In genomic region chr2:156845806-156846558, GRCh38 we compare ENCODE assay signal across 23 cellular contexts.
A peak's percentile ranks its signal among the peaks of the same experiment; 100 is the strongest.
DNase-seq lines count a peak whose midpoint lies in the region; ATAC-seq and TF ChIP-seq lines count a peak whose summit lies in the region.
"Had no signal": no experiment of that assay in that cellular context is flagged by ENCODE, and none has a peak within 500 bp of the region (broad histone marks: within the 10 kb centered on the region; RNA-seq: fewer than 3 reads in every experiment).

No MANE protein-coding gene starts in this region.

- TF ChIP-seq POLR2A in IMR-90 (IDR thresholded peaks at IDR 0.05; ENCODE audit: low read depth, low read length): no peak

- no peak overlapping the region for H3K4me3 ChIP-seq in IMR-90 (ENCODE audit: insufficient read depth, low read depth, low read length)
- H3K4me3 ChIP-seq: body of pancreas, heart left ventricle, left ventricle myocardium inferior, mucosa of descending colon, sigmoid colon, SJCRH30, upper lobe of left lung had no signal

- no peak overlapping the region for H2BK15ac ChIP-seq in IMR-90 (ENCODE audit: low read depth, low read length)

- H3K9me3 ChIP-seq in IMR-90 (ENCODE audit: control insufficient read depth, insufficient read depth, low read length): no peaks in the 10 kb centered on the region
- H3K9me3 ChIP-seq: body of pancreas, heart left ventricle, left ventricle myocardium inferior, mucosa of descending colon, SJCRH30, upper lobe of left lung had no signal

- no peak overlapping the region for H4K5ac ChIP-seq in IMR-90 (ENCODE audit: low read depth, low read length)

- no peak for TF ChIP-seq CTCF in IMR-90 (conservative IDR thresholded peaks at IDR 0.05; ENCODE audit: low read depth, low read length)

- no CpG with 5 or more reads among the region's 4 CpGs for WGBS in IMR-90 (ENCODE audit: extremely low coverage in 2 of 2, insufficient read length in 1 of 2), 2 experiments

- dilution Hi-C loops in IMR-90 (cut with HindIII; ENCODE audit: low sequenced_read_pairs, unreplicated experiment): no loop called here

- no peaks in the 10 kb centered on the region for H3K9me1 ChIP-seq in IMR-90 (ENCODE audit: insufficient read depth, low read length)

- H3K36me3 ChIP-seq in IMR-90 (ENCODE audit: control insufficient read depth, insufficient read depth, low read length): no peaks in the 10 kb centered on the region
- H3K36me3 ChIP-seq: heart left ventricle, left ventricle myocardium inferior, sigmoid colon, SJCRH30, upper lobe of left lung had no signal

- H2BK5ac ChIP-seq in IMR-90 (ENCODE audit: low read depth, low read length, poor library complexity, severe bottlenecking): no peak overlapping the region

- ATAC-seq in IMR-90 (ENCODE audit: low read depth): peak; percentile 91
- no peak for ATAC-seq in GM18517 (IDR thresholded peaks at IDR 0.05; ENCODE audit: unreplicated experiment)
- ATAC-seq: activated naive CD4-positive, alpha-beta T cell treated with anti-CD3 and anti-CD28 coated beads, Interleukin-2, amount 50 U/mL, for 72 hours; body of pancreas; effector memory CD8-positive, alpha-beta T cell; heart left ventricle; mucosa of descending colon; T-helper 17 cell had no signal

- CTCF ChIA-PET in IMR-90 (lab: Yijun Ruan, JAX): interaction anchor here (0.7 kb wide), 1 partner anchor 569 kb away, joined by 3 read pairs; no protein-coding TSS in a partner anchor
- CTCF ChIA-PET in activated CD4-positive, alpha-beta memory T cell treated with anti-CD3 and anti-CD28 coated beads, Interleukin-2, amount 10 ng/mL, durations not matched to agents 7 days and 5 days (lab: Charles Lee): no interaction called here

- H2AK5ac ChIP-seq in IMR-90 (ENCODE audit: low read depth, low read length): no peak overlapping the region

- no peak overlapping the region for H2BK20ac ChIP-seq in IMR-90 (ENCODE audit: low read depth, low read length)

- no peaks in the 10 kb centered on the region for H3K27me3 ChIP-seq in IMR-90 (ENCODE audit: control insufficient read depth, insufficient read depth, low read length)
- H3K27me3 ChIP-seq: body of pancreas, heart left ventricle, sigmoid colon, SJCRH30, upper lobe of left lung had no signal

- no peak overlapping the region for H3K4me3 Mint-ChIP-seq in activated CD4-positive, alpha-beta memory T cell treated with anti-CD3 and anti-CD28 coated beads, Interleukin-2, amount 10 ng/mL, durations not matched to agents 7 days and 5 days
- H3K4me3 Mint-ChIP-seq: activated CD4-positive, alpha-beta T cell treated with anti-CD3 and anti-CD28 coated beads, Interleukin-2, amount 10 ng/mL, durations not matched to agents 7 days and 5 days; effector memory CD8-positive, alpha-beta T cell; T-helper 17 cell had no signal

- peaks cover 2% of the 10 kb centered on the region for H3K27me3 Mint-ChIP-seq in activated CD4-positive, alpha-beta memory T cell treated with anti-CD3 and anti-CD28 coated beads, Interleukin-2, amount 10 ng/mL, durations not matched to agents 7 days and 5 days
- H3K27me3 Mint-ChIP-seq: effector memory CD8-positive, alpha-beta T cell had no signal

- TF ChIP-seq RAD21 in IMR-90 (IDR thresholded peaks at IDR 0.05; ENCODE audit: low read length): no peak

- H3K27ac Mint-ChIP-seq in activated CD4-positive, alpha-beta memory T cell treated with anti-CD3 and anti-CD28 coated beads, Interleukin-2, amount 10 ng/mL, durations not matched to agents 7 days and 5 days: no peak overlapping the region
- H3K27ac Mint-ChIP-seq: activated CD4-positive, alpha-beta T cell treated with anti-CD3 and anti-CD28 coated beads, Interleukin-2, amount 10 ng/mL, durations not matched to agents 7 days and 5 days; activated naive CD4-positive, alpha-beta T cell treated with anti-CD3 and anti-CD28 coated beads, Interleukin-2, amount 50 U/mL, for 72 hours; effector memory CD8-positive, alpha-beta T cell; T-helper 17 cell had no signal

- no peak overlapping the region for H3K18ac ChIP-seq in IMR-90 (ENCODE audit: low read depth, low read length)

- no peak overlapping the region for H4K8ac ChIP-seq in IMR-90 (ENCODE audit: low read depth in 2 of 2, low read length in 2 of 2)

- no peak overlapping the region for H3K27ac ChIP-seq in IMR-90 (ENCODE audit: insufficient read depth, low read length)
- H3K27ac ChIP-seq: body of pancreas, heart left ventricle, left ventricle myocardium inferior, sigmoid colon, SJCRH30, upper lobe of left lung had no signal

- H2AFZ ChIP-seq in IMR-90 (replicated peaks; ENCODE audit: low read length, poor library complexity): no peak overlapping the region

- H3K79me1 ChIP-seq in IMR-90 (ENCODE audit: low read depth in 1 of 2, low read length in 2 of 2): no peaks in the 10 kb centered on the region

- DNase-seq in EH (ENCODE audit: low read depth) (peak; percentile 9), IMR-90 (peak; percentile 49), astrocyte of the hippocampus (ENCODE audit: low read depth, low spot score) (peak; percentile 35), iris pigment epithelial cell (ENCODE audit: low read depth) (peak; percentile 58), SK-N-DZ (ENCODE audit: low spot score) (no peak), posterior vena cava (ENCODE audit: low spot score) (no peak)
- DNase-seq in activated CD4-positive, alpha-beta memory T cell treated with anti-CD3 and anti-CD28 coated beads, Interleukin-2, amount 10 ng/mL, durations not matched to agents 7 days and 5 days: no peak
- DNase-seq: activated CD4-positive, alpha-beta T cell treated with anti-CD3 and anti-CD28 coated beads, Interleukin-2, amount 10 ng/mL, durations not matched to agents 7 days and 5 days; body of pancreas; effector memory CD8-positive, alpha-beta T cell; heart left ventricle; left ventricle myocardium inferior; mucosa of descending colon; NCI-H1105 treated with DMSO at 0.1 percent for 48 hours; NCI-H2081; NCI-H446; sigmoid colon; SJCRH30; stimulated activated CD8-positive, alpha-beta memory T cell treated with anti-CD3 and anti-CD28 coated beads, Interleukin-4, amount 100 ng/mL, for 48 hours; T-helper 17 cell; upper lobe of left lung had no signal

- H4K91ac ChIP-seq in IMR-90 (ENCODE audit: insufficient read depth, low read depth, low read length): no peak overlapping the region

- POLR2A ChIA-PET in IMR-90 (lab: Charles Lee; ENCODE audit: unreplicated experiment): no interaction called here
- POLR2A ChIA-PET in activated CD4-positive, alpha-beta memory T cell treated with anti-CD3 and anti-CD28 coated beads, Interleukin-2, amount 10 ng/mL, durations not matched to agents 7 days and 5 days (lab: Charles Lee): no interaction called here

- no peaks in the 10 kb centered on the region for H4K20me1 ChIP-seq in IMR-90 (ENCODE audit: insufficient read depth, low read length)

- 0 out of 2 replicates have a peak, but pooled peaks cover 2% of the 10 kb centered on the region for H3K4me1 ChIP-seq in IMR-90 (ENCODE audit: control insufficient read depth, insufficient read depth, low read length)
- H3K4me1 ChIP-seq: body of pancreas, heart left ventricle, left ventricle myocardium inferior, SJCRH30, upper lobe of left lung had no signal

- H3K4ac ChIP-seq in IMR-90 (ENCODE audit: low read depth, low read length): no peak overlapping the region

- H3K56ac ChIP-seq in IMR-90 (ENCODE audit: extremely low read depth, insufficient read depth, low read length): no peak overlapping the region

- no peak overlapping the region for H3K4me2 ChIP-seq in IMR-90 (ENCODE audit: low read depth, low read length)

- in situ Hi-C loops in IMR-90 (cut with MboI; ENCODE audit: low sequenced_read_pairs): no loop called here

- no peak overlapping the region for H2AK9ac ChIP-seq in IMR-90 (replicated peaks; ENCODE audit: low read depth, low read length, poor library complexity)

- BruUV-seq in IMR-90 (replicated peaks; lab: Mats Ljungman, UMichigan): no TSS peak

- no peaks in the 10 kb centered on the region for H3K9me3 Mint-ChIP-seq in activated CD4-positive, alpha-beta memory T cell treated with anti-CD3 and anti-CD28 coated beads, Interleukin-2, amount 10 ng/mL, durations not matched to agents 7 days and 5 days
- H3K9me3 Mint-ChIP-seq: activated CD4-positive, alpha-beta T cell treated with anti-CD3 and anti-CD28 coated beads, Interleukin-2, amount 10 ng/mL, durations not matched to agents 7 days and 5 days; activated naive CD4-positive, alpha-beta T cell treated with anti-CD3 and anti-CD28 coated beads, Interleukin-2, amount 50 U/mL, for 72 hours; effector memory CD8-positive, alpha-beta T cell had no signal

- no peaks in the 10 kb centered on the region for H3K4me1 Mint-ChIP-seq in activated CD4-positive, alpha-beta memory T cell treated with anti-CD3 and anti-CD28 coated beads, Interleukin-2, amount 10 ng/mL, durations not matched to agents 7 days and 5 days
- H3K4me1 Mint-ChIP-seq: activated CD4-positive, alpha-beta T cell treated with anti-CD3 and anti-CD28 coated beads, Interleukin-2, amount 10 ng/mL, durations not matched to agents 7 days and 5 days; T-helper 17 cell had no signal

- H2BK120ac ChIP-seq in IMR-90 (ENCODE audit: low read depth, low read length): no peak overlapping the region

- intact Hi-C loops in IMR-90 (cut with micrococcal nuclease): no loop called here
- intact Hi-C loops in posterior vena cava (cut with DNase I): no loop called here

- no peak overlapping the region for H3K9ac ChIP-seq in IMR-90 (ENCODE audit: low read depth, low read length)

- H3K36me3 Mint-ChIP-seq in activated CD4-positive, alpha-beta memory T cell treated with anti-CD3 and anti-CD28 coated beads, Interleukin-2, amount 10 ng/mL, durations not matched to agents 7 days and 5 days (ENCODE audit: low read depth): no peaks in the 10 kb centered on the region
- H3K36me3 Mint-ChIP-seq: activated naive CD4-positive, alpha-beta T cell treated with anti-CD3 and anti-CD28 coated beads, Interleukin-2, amount 50 U/mL, for 72 hours had no signal

- H3K14ac ChIP-seq in IMR-90 (replicated peaks; ENCODE audit: low read depth, low read length): no peak overlapping the region

- H3K23ac ChIP-seq in IMR-90 (ENCODE audit: low read depth, low read length): no peak overlapping the region

TF ChIP-seq in IMR-90, 13 proteins besides CTCF, POLR2A, EP300 and RAD21 (continues in another document):
- TF ChIP-seq MAFK (IDR thresholded peaks at IDR 0.05; ENCODE audit: low read depth, low read length): no peak
- TF ChIP-seq CHD1 (IDR thresholded peaks at IDR 0.05; ENCODE audit: low read depth, low read length): no peak
- no peak for TF ChIP-seq FOS (IDR thresholded peaks at IDR 0.05; ENCODE audit: low read depth, low read length)
- TF ChIP-seq SMC3 (IDR thresholded peaks at IDR 0.05; ENCODE audit: low read depth, low read length): no peak
- TF ChIP-seq, protein P1, sequence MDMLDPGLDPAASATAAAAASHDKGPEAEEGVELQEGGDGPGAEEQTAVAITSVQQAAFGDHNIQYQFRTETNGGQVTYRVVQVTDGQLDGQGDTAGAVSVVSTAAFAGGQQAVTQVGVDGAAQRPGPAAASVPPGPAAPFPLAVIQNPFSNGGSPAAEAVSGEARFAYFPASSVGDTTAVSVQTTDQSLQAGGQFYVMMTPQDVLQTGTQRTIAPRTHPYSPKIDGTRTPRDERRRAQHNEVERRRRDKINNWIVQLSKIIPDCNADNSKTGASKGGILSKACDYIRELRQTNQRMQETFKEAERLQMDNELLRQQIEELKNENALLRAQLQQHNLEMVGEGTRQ (IDR thresholded peaks at IDR 0.05; ENCODE audit: low read depth, low read length): peak; percentile 44; the same call in 1 of the 2 replicates
- TF ChIP-seq RFX5 (IDR thresholded peaks at IDR 0.05; ENCODE audit: low read depth, low read length): no peak
- no peak for TF ChIP-seq CEBPB (IDR thresholded peaks at IDR 0.05; ENCODE audit: low read depth, low read length)

Comparison
In these comparisons a context has a peak if more than half of its experiments do, and no peak if none do; other contexts are left out.
1. DNase-seq: peak in EH (single experiment), IMR-90 (single experiment), astrocyte of the hippocampus (single experiment) and iris pigment epithelial cell (single experiment); none in SK-N-DZ (single experiment), activated CD4-positive, alpha-beta memory T cell treated with anti-CD3 and anti-CD28 coated beads, Interleukin-2, amount 10 ng/mL, durations not matched to agents 7 days and 5 days (single experiment) and posterior vena cava (single experiment).